In genomic region chr9:117704597-117704996, GRCh38 we compare ENCODE assay signal across 8 cellular contexts. TPM values are rescaled to one million over a fixed set of nuclear protein-coding genes. Genes with fewer than 3 reads are reported as not detected.
A peak's percentile ranks its signal among the peaks of the same experiment; 100 is the strongest.
DNase-seq lines count a peak whose midpoint lies in the region; ATAC-seq and TF ChIP-seq lines count a peak whose summit lies in the region.
"Had no signal": no experiment of that assay in that cellular context is flagged by ENCODE, and none has a peak within 500 bp of the region (broad histone marks: within the 10 kb centered on the region; RNA-seq: fewer than 3 reads in every experiment).

No MANE protein-coding gene starts in this region.

- no peaks in the 10 kb centered on the region for H3K27me3 Mint-ChIP-seq in type B pancreatic cell
- H3K27me3 Mint-ChIP-seq in activated T-cell treated with anti-CD3 and anti-CD28 coated beads, Interleukin-2, amount 50 U/mL, for 4 hours (ENCODE audit: low read depth), result peaks cover 3% of the 10 kb centered on the region

- in situ Hi-C loops in brain microvascular endothelial cell (cut with HindIII; ENCODE audit: low pct_ligation_motif_present, low sequenced_read_pairs), result no loop called here

- peak; percentile 13 for ATAC-seq in HG02943 (IDR thresholded peaks at IDR 0.05; ENCODE audit: low read depth, unreplicated experiment)
- ATAC-seq in activated T-cell treated with anti-CD3 and anti-CD28 coated beads, Interleukin-2, amount 50 U/mL, for 4 hours, result no peak
- no peak for ATAC-seq in GM21515 (IDR thresholded peaks at IDR 0.05; ENCODE audit: unreplicated experiment)

- peak overlapping the region; percentile 40 for H3K27ac Mint-ChIP-seq in type B pancreatic cell

- peaks cover 11% of the 10 kb centered on the region for H3K36me3 ChIP-seq in brain microvascular endothelial cell (replicated peaks)
- peaks cover 18% of the 10 kb centered on the region for H3K36me3 ChIP-seq in mesodermal cell (ENCODE audit: control insufficient read depth, insufficient read depth, low read length)

- H3K27me3 ChIP-seq in brain microvascular endothelial cell (replicated peaks), result no peaks in the 10 kb centered on the region

- WGBS in mesodermal cell (ENCODE audit: insufficient coverage in 2 of 2), 2 experiments, result 80 to 100% methylated on average over 1 of the region's 1 CpG

- H3K4me3 ChIP-seq in brain microvascular endothelial cell (ENCODE audit: low read depth, low read length) (peak overlapping the region; percentile 67), mesodermal cell (ENCODE audit: extremely low read depth, insufficient read depth, low read length, poor library complexity, severe bottlenecking) (peak overlapping the region; percentile 46)

- DNase-seq in brain microvascular endothelial cell, result no peak
- no peak for DNase-seq in type B pancreatic cell (ENCODE audit: extremely low spot score, unreplicated experiment)
- DNase-seq in activated T-cell treated with anti-CD3 and anti-CD28 coated beads, Interleukin-2, amount 50 U/mL, for 4 hours, result no peak
- DNase-seq in activated effector memory CD4-positive, alpha-beta T cell treated with anti-CD3 and anti-CD28 coated beads, Interleukin-2, amount 50 U/mL, for 16 hours, result no peak
- DNase-seq: NCI-H2029 treated with DMSO at 0.1 percent for 48 hours had no signal

- H3K9me3 Mint-ChIP-seq in type B pancreatic cell, result no peaks in the 10 kb centered on the region
- no peaks in the 10 kb centered on the region for H3K9me3 Mint-ChIP-seq in activated T-cell treated with anti-CD3 and anti-CD28 coated beads, Interleukin-2, amount 50 U/mL, for 4 hours

- H3K27ac ChIP-seq in brain microvascular endothelial cell, result peak overlapping the region; percentile 76
- H3K27ac ChIP-seq in mesodermal cell (ENCODE audit: low read depth, low read length, severe bottlenecking), result peak overlapping the region; percentile 87

- H3K36me3 Mint-ChIP-seq in type B pancreatic cell, result no peaks in the 10 kb centered on the region
- H3K36me3 Mint-ChIP-seq in activated T-cell treated with anti-CD3 and anti-CD28 coated beads, Interleukin-2, amount 50 U/mL, for 4 hours (ENCODE audit: insufficient read depth), result no peaks in the 10 kb centered on the region

- TF ChIP-seq CTCF in brain microvascular endothelial cell (IDR thresholded peaks at IDR 0.05; ENCODE audit: low read depth, low read length, missing control alignments), result no peak
- no peak for TF ChIP-seq CTCF in type B pancreatic cell (conservative IDR thresholded peaks at IDR 0.05)

- H3K9me3 ChIP-seq in mesodermal cell (ENCODE audit: control insufficient read depth, low read length), result no peaks in the 10 kb centered on the region

- H3K4me3 Mint-ChIP-seq in type B pancreatic cell, result peak overlapping the region; percentile 44
- H3K4me3 Mint-ChIP-seq in activated T-cell treated with anti-CD3 and anti-CD28 coated beads, Interleukin-2, amount 50 U/mL, for 4 hours, result no peak overlapping the region

- peaks cover 17% of the 10 kb centered on the region for H3K4me1 ChIP-seq in mesodermal cell (ENCODE audit: control insufficient read depth, insufficient read depth, low read length, poor library complexity, severe bottlenecking)

- H3K4me1 Mint-ChIP-seq in type B pancreatic cell (ENCODE audit: unreplicated experiment), result peaks cover 16% of the 10 kb centered on the region
- no peaks in the 10 kb centered on the region for H3K4me1 Mint-ChIP-seq in activated T-cell treated with anti-CD3 and anti-CD28 coated beads, Interleukin-2, amount 50 U/mL, for 4 hours (ENCODE audit: low read depth)

RNA-seq across cellular contexts. Expression of gene TLR4, which starts 0.4 kb away (rescaled TPM):
- polyA plus RNA-seq in mesodermal cell (2013, experiment 1 of 2), result 24.2 TPM
- 25.8 TPM for polyA plus RNA-seq in mesodermal cell (2013, experiment 2 of 2)
- total RNA-seq in type B pancreatic cell (ENCODE audit: low replicate concordance), result 2.7 and 2.9 TPM in 2 replicates
- total RNA-seq in activated T-cell treated with anti-CD3 and anti-CD28 coated beads, Interleukin-2, amount 50 U/mL, for 4 hours, result under 1 TPM in 2 of 3 donors, not detected in 1; 0.05 to 0.08 TPM
